In the genomic region with DNA sequence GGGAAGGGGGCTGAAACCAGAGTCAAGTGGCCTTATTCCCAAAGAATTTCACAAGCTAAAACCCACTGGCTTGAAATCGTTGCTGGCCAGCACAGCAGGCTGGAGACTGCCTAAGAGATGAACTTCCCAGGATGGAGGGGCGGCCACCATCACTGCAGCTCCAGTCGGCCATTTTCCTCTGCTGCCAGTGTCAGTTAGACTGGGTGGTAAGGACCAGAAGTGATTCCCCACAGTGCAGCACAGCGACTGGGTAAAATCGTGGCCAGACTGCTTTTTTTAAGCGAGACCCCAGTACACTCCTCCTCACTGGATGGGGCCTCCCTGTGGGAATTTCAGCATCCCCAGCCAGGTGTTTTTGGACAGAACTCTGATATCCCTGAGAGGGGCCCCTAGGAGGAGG, we compare ENCODE assay signal across 33 cellular contexts.
A peak's percentile ranks its signal among the peaks of the same experiment; 100 is the strongest.
DNase-seq lines count a peak whose midpoint lies in the region; ATAC-seq and TF ChIP-seq lines count a peak whose summit lies in the region.
"Had no signal": no experiment of that assay in that cellular context is flagged by ENCODE, and none has a peak within 500 bp of the region (broad histone marks: within the 10 kb centered on the region; RNA-seq: fewer than 3 reads in every experiment).

No MANE protein-coding gene starts in this region.

- H3K27me3 ChIP-seq in PC-3 (ENCODE audit: low read length), result no peaks in the 10 kb centered on the region
- H3K27me3 ChIP-seq: BE2C; BLaER1; BLaER1 treated with 17β-estradiol and CSF1 and Interleukin-3, amounts not matched to agents 10 nM and 100 nM had no signal

- no peaks in the 10 kb centered on the region for H3K36me3 ChIP-seq in PC-3 (ENCODE audit: low read depth, low read length)
- H3K36me3 ChIP-seq: BE2C; BLaER1; BLaER1 treated with 17β-estradiol and CSF1 and Interleukin-3, amounts not matched to agents 10 nM and 100 nM had no signal

- peak; percentile 67 for DNase-seq in chondrocyte (ENCODE audit: low spot score)
- peak; percentile 63 for DNase-seq in osteocyte (ENCODE audit: extremely low spot score, unreplicated experiment)
- peak; percentile 59 for DNase-seq in posterior vena cava (ENCODE audit: low spot score)
- no peak for DNase-seq in activated CD8-positive, alpha-beta memory T cell treated with anti-CD3 and anti-CD28 coated beads, Interleukin-2, amount 50 U/mL, for 4 hours
- DNase-seq in NCI-H1694 (lab: John Stamatoyannopoulos, UW), result no peak
- DNase-seq in PC-3, result no peak
- DNase-seq: 8988T; ACHN; AML-193; BE2C; C1 segment of cervical spinal cord; Caco-2; Calu3; CD4-positive, alpha-beta memory T cell; CD4-positive, alpha-beta T cell; CD4-positive, CD25-positive, alpha-beta regulatory T cell; CD8-positive, alpha-beta memory T cell; CD8-positive, alpha-beta T cell; COR-L47; DMS 273 treated with DMSO at 0.1 percent for 48 hours; DMS153; DMS53; DMS79; DMS79 treated with DMSO at 0.1 percent for 48 hours; DND-41; EL had no signal

- no TSS peak for BruUV-seq in PC-3 (replicated peaks; lab: Mats Ljungman, UMichigan)

- no peak for ATAC-seq in PC-3
- ATAC-seq: A549; CD8-positive, alpha-beta T cell had no signal

- no peaks in the 10 kb centered on the region for H3K4me1 ChIP-seq in PC-3 (ENCODE audit: insufficient read depth, low read length)
- H3K4me1 ChIP-seq: A549; BE2C; BLaER1; BLaER1 treated with 17β-estradiol and CSF1 and Interleukin-3, amounts not matched to agents 10 nM and 100 nM; Caco-2 had no signal

- H3K27me3 Mint-ChIP-seq in chondrocyte (ENCODE audit: low read depth) (no peaks in the 10 kb centered on the region), osteocyte (ENCODE audit: unreplicated experiment) (no peaks in the 10 kb centered on the region)
- H3K27me3 Mint-ChIP-seq: B cell; CD4-positive, alpha-beta memory T cell; CD4-positive, alpha-beta T cell; CD4-positive, CD25-positive, alpha-beta regulatory T cell; CD8-positive, alpha-beta memory T cell had no signal

- H3K4me1 Mint-ChIP-seq in chondrocyte (ENCODE audit: low read depth) (no peaks in the 10 kb centered on the region), osteocyte (ENCODE audit: unreplicated experiment) (no peaks in the 10 kb centered on the region)
- H3K4me1 Mint-ChIP-seq: B cell; CD14-positive monocyte; CD4-positive, alpha-beta memory T cell; CD4-positive, CD25-positive, alpha-beta regulatory T cell; CD8-positive, alpha-beta memory T cell had no signal

- H3K9me3 ChIP-seq in PC-3 (ENCODE audit: low read length), result no peaks in the 10 kb centered on the region
- H3K9me3 ChIP-seq: A549; BE2C; BLaER1; BLaER1 treated with 17β-estradiol and CSF1 and Interleukin-3, amounts not matched to agents 10 nM and 100 nM; Caco-2 had no signal

- H3K27ac Mint-ChIP-seq in chondrocyte (ENCODE audit: unreplicated experiment), result no peak overlapping the region
- no peak overlapping the region for H3K27ac Mint-ChIP-seq in osteocyte (ENCODE audit: unreplicated experiment)
- H3K27ac Mint-ChIP-seq: B cell; CD14-positive monocyte; CD4-positive, alpha-beta memory T cell; CD4-positive, alpha-beta T cell; CD4-positive, CD25-positive, alpha-beta regulatory T cell; CD8-positive, alpha-beta memory T cell; CD8-positive, alpha-beta T cell had no signal

- no peak overlapping the region for H3K4me3 ChIP-seq in PC-3 (ENCODE audit: low read length)
- H3K4me3 ChIP-seq: A549; BLaER1; BLaER1 treated with 17β-estradiol and CSF1 and Interleukin-3, amounts not matched to agents 10 nM and 100 nM had no signal

- H3K9me3 Mint-ChIP-seq in chondrocyte (ENCODE audit: low read depth) (peaks cover 45% of the 10 kb centered on the region), osteocyte (ENCODE audit: unreplicated experiment) (peaks cover 44% of the 10 kb centered on the region)
- H3K9me3 Mint-ChIP-seq: CD4-positive, alpha-beta memory T cell; CD4-positive, alpha-beta T cell; CD8-positive, alpha-beta T cell had no signal

- H3K9ac ChIP-seq in PC-3 (ENCODE audit: low read length), result no peak overlapping the region
- H3K9ac ChIP-seq: BLaER1; BLaER1 treated with 17β-estradiol and CSF1 and Interleukin-3, amounts not matched to agents 10 nM and 100 nM had no signal

- H3K9me2 ChIP-seq in PC-3 (replicated peaks; ENCODE audit: low read length), result no peaks in the 10 kb centered on the region

- POLR2A ChIA-PET in PC-3 (lab: Charles Lee; ENCODE audit: unreplicated experiment), result no interaction called here

- H3F3A ChIP-seq in PC-3 (ENCODE audit: low read length, unreplicated experiment), result no peaks in the 10 kb centered on the region

- H3K79me2 ChIP-seq in PC-3 (ENCODE audit: low read length), result no peaks in the 10 kb centered on the region

- intact Hi-C loops in posterior vena cava (cut with DNase I), result no loop called here
- intact Hi-C loops in PC-3 (cut with micrococcal nuclease), result no loop called here

- CTCF ChIA-PET in PC-3 (lab: Charles Lee), result interaction anchor here (0.6 kb wide), 1 partner anchor 988 kb away, joined by 3 read pairs; no protein-coding TSS in a partner anchor

- H3K36me3 Mint-ChIP-seq in chondrocyte (ENCODE audit: low read depth) (no peaks in the 10 kb centered on the region), osteocyte (ENCODE audit: unreplicated experiment) (no peaks in the 10 kb centered on the region)
- H3K36me3 Mint-ChIP-seq: CD14-positive monocyte; CD4-positive, alpha-beta memory T cell; CD4-positive, CD25-positive, alpha-beta regulatory T cell; CD8-positive, alpha-beta memory T cell; CD8-positive, alpha-beta T cell had no signal

- no peak overlapping the region for H2AFZ ChIP-seq in PC-3 (ENCODE audit: low read length)

- TF ChIP-seq CTCF in chondrocyte (IDR thresholded peaks at IDR 0.05), result no peak
- no peak for TF ChIP-seq CTCF in osteocyte (IDR thresholded peaks at IDR 0.05)
- TF ChIP-seq CTCF in PC-3 (conservative IDR thresholded peaks at IDR 0.05; ENCODE audit: low read depth, low read length), result no peak

- no peak overlapping the region for H3K4me2 ChIP-seq in PC-3 (ENCODE audit: low read length)
- H3K4me2 ChIP-seq: A549; BLaER1; BLaER1 treated with 17β-estradiol and CSF1 and Interleukin-3, amounts not matched to agents 10 nM and 100 nM had no signal

- H3K27ac ChIP-seq in PC-3 (ENCODE audit: low read length), result no peak overlapping the region
- H3K27ac ChIP-seq: 22Rv1; A549; BLaER1; BLaER1 treated with 17β-estradiol and CSF1 and Interleukin-3, amounts not matched to agents 10 nM and 100 nM; C4-2B had no signal

- no peaks in the 10 kb centered on the region for H4K20me1 ChIP-seq in PC-3 (ENCODE audit: low read length)
- H4K20me1 ChIP-seq: BLaER1; BLaER1 treated with 17β-estradiol and CSF1 and Interleukin-3, amounts not matched to agents 10 nM and 100 nM had no signal

- no peak overlapping the region for H3K4me3 Mint-ChIP-seq in chondrocyte (ENCODE audit: unreplicated experiment)
- no peak overlapping the region for H3K4me3 Mint-ChIP-seq in osteocyte (ENCODE audit: unreplicated experiment)
- H3K4me3 Mint-ChIP-seq: B cell; CD14-positive monocyte; CD4-positive, alpha-beta memory T cell; CD4-positive, alpha-beta T cell; CD4-positive, CD25-positive, alpha-beta regulatory T cell; CD8-positive, alpha-beta memory T cell; CD8-positive, alpha-beta T cell had no signal

Comparison
In these comparisons a context has a peak if more than half of its experiments do, and no peak if none do; other contexts are left out.
1. DNase-seq: peak in chondrocyte (single experiment), osteocyte (single experiment) and posterior vena cava (single experiment); none in activated CD8-positive, alpha-beta memory T cell treated with anti-CD3 and anti-CD28 coated beads, Interleukin-2, amount 50 U/mL, for 4 hours (single experiment), NCI-H1694 (single experiment) and PC-3 (single experiment).